ENCODE assay signal across 1 cellular context in genomic region chr12:12806784-12807516, GRCh38.
TF ChIP-seq lines count a peak whose summit lies in the region.

No MANE protein-coding gene starts in this region.

TF ChIP-seq in A549, 52 proteins besides CTCF, POLR2A, EP300 and RAD21 (continued from another document):
- TF ChIP-seq BCL3 (IDR thresholded peaks at IDR 0.05) (no peak), HOXB5 (CRISPR knock-in tag; IDR thresholded peaks at IDR 0.05) (no peak), PBX3 (IDR thresholded peaks at IDR 0.05) (no peak), EHF (CRISPR knock-in tag; IDR thresholded peaks at IDR 0.05) (no peak), E2F6 (IDR thresholded peaks at IDR 0.05; ENCODE audit: borderline replicate concordance, low read depth) (no peak), FOSL2 (IDR thresholded peaks at IDR 0.05) (no peak), FOSL2 (CRISPR knock-in tag; IDR thresholded peaks at IDR 0.05) (no peak), RFX5 (IDR thresholded peaks at IDR 0.05) (no peak), BHLHE40 (IDR thresholded peaks at IDR 0.05; ENCODE audit: low read depth, low read length) (no peak), KDM1A (IDR thresholded peaks at IDR 0.05; ENCODE audit: low read depth) (no peak), RNF2 (IDR thresholded peaks at IDR 0.05; ENCODE audit: borderline replicate concordance, low read depth) (no peak), PHF8 (IDR thresholded peaks at IDR 0.05; ENCODE audit: borderline replicate concordance, low read depth) (no peak), TFCP2L1 (CRISPR knock-in tag; IDR thresholded peaks at IDR 0.05) (no peak), TP53 (CRISPR knock-in tag; IDR thresholded peaks at IDR 0.05) (no peak), CHD2 (IDR thresholded peaks at IDR 0.05; ENCODE audit: low read length, partially characterized antibody) (no peak)
TF ChIP-seq in A549: peak in this region for 0.
